1 cellular context compared by ENCODE assay signal in the genomic region with DNA sequence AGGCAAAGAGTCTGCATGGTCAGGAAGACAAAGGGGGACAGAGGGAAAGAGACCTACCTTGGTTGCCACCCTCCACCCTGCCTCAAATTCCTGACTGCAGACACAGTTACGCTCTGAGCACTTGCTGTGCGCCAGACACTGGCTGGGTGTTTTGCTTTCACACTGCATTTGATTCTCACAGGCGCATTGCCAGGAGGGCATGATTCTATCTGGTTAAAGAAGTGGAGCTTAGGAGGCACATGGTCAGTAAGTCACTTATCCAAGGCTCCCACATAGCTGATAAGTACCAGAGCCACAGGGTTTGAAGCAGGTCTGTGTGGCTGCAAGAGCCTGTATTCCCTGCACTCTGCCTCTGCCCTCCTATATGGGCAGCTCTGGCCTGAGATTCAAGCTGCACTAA.
TF ChIP-seq lines count a peak whose summit lies in the region.

No MANE protein-coding gene starts in this region.

TF ChIP-seq in H1, 55 proteins besides CTCF, POLR2A, EP300 and RAD21:
- TF ChIP-seq RXRA (IDR thresholded peaks at IDR 0.05; ENCODE audit: insufficient read depth, low read depth, low read length), result no peak
